ENCODE assay signal across 8 cellular contexts in genomic region chr5:142748568-142749249, GRCh38. TPM values are rescaled to one million over a fixed set of nuclear protein-coding genes. Genes with fewer than 3 reads are reported as not detected.
A peak's percentile ranks its signal among the peaks of the same experiment; 100 is the strongest.
DNase-seq lines count a peak whose midpoint lies in the region; ATAC-seq, FAIRE-seq and TF ChIP-seq lines count a peak whose summit lies in the region.

No MANE protein-coding gene starts in this region.

- TF ChIP-seq CTCF in CD8-positive, alpha-beta T cell (IDR thresholded peaks at IDR 0.05), result peak; percentile 66
- peak; percentile 51; the same call in 1 of the 2 replicates for TF ChIP-seq CTCF in WTC11 (IDR thresholded peaks at IDR 0.05)

- H3K27ac ChIP-seq in CD8-positive, alpha-beta T cell (ENCODE audit: low read depth, low read length), result no peak overlapping the region

- H3K4me1 Mint-ChIP-seq in CD8-positive, alpha-beta T cell (ENCODE audit: low read depth), result peaks cover 2% of the 10 kb centered on the region
- peaks cover 7% of the 10 kb centered on the region for H3K4me1 Mint-ChIP-seq in WTC11
- peaks cover 17 to 26% of the 10 kb centered on the region in 2 donors for H3K4me1 Mint-ChIP-seq in natural killer cell treated with Interleukin-12 subunit alpha and Interleukin-12 subunit beta and Interleukin-15 and Interleukin-18, amount 100 ng/mL, for 72 hours (ENCODE audit: low read depth in 2 of 2)

- no peaks in the 10 kb centered on the region for H3K9me3 Mint-ChIP-seq in CD8-positive, alpha-beta T cell
- H3K9me3 Mint-ChIP-seq in WTC11, result no peaks in the 10 kb centered on the region
- no peaks in the 10 kb centered on the region for H3K9me3 Mint-ChIP-seq in natural killer cell treated with Interleukin-12 subunit alpha and Interleukin-12 subunit beta and Interleukin-15 and Interleukin-18, amount 100 ng/mL, for 72 hours

- H3K27me3 Mint-ChIP-seq in CD8-positive, alpha-beta T cell (ENCODE audit: low read depth), result peaks cover 2% of the 10 kb centered on the region
- H3K27me3 Mint-ChIP-seq in WTC11 (ENCODE audit: low read depth), result no peaks in the 10 kb centered on the region
- no peaks in the 10 kb centered on the region for H3K27me3 Mint-ChIP-seq in natural killer cell treated with Interleukin-12 subunit alpha and Interleukin-12 subunit beta and Interleukin-15 and Interleukin-18, amount 100 ng/mL, for 72 hours

- FAIRE-seq in urothelium cell line (lab: Jason Lieb, UNC), result no peak

- no peaks in the 10 kb centered on the region for H3K36me3 ChIP-seq in CD8-positive, alpha-beta T cell (ENCODE audit: insufficient read depth, low read length)

- DNase-seq in CD8-positive, alpha-beta T cell, result peak; percentile 16 to 77 (median 51)
- peak; percentile 72 for DNase-seq in HT-29 (ENCODE audit: low spot score)
- peak; percentile 53 for DNase-seq in WTC11 (ENCODE audit: low spot score)
- DNase-seq in cerebellar nuclear complex (lab: John Stamatoyannopoulos, UW), result peak; percentile 18 to 20
- no peak for DNase-seq in natural killer cell treated with Interleukin-12 subunit alpha and Interleukin-12 subunit beta and Interleukin-15 and Interleukin-18, amount 100 ng/mL, for 72 hours (ENCODE audit: low spot score)
- peak; percentile 13 for DNase-seq in urothelium cell line (ENCODE audit: low spot score)
- DNase-seq in SHP77 treated with DMSO at 0.1 percent for 48 hours (lab: John Stamatoyannopoulos, UW), result no peak

- no peaks in the 10 kb centered on the region for H3K36me3 Mint-ChIP-seq in CD8-positive, alpha-beta T cell
- H3K36me3 Mint-ChIP-seq in WTC11, result peaks cover 11% of the 10 kb centered on the region
- no peaks in the 10 kb centered on the region for H3K36me3 Mint-ChIP-seq in natural killer cell treated with Interleukin-12 subunit alpha and Interleukin-12 subunit beta and Interleukin-15 and Interleukin-18, amount 100 ng/mL, for 72 hours

- H3K4me3 ChIP-seq in CD8-positive, alpha-beta T cell (ENCODE audit: low read depth, low read length), result no peak overlapping the region

- no peaks in the 10 kb centered on the region for H3K4me1 ChIP-seq in CD8-positive, alpha-beta T cell (ENCODE audit: insufficient read depth, low read length)

- intact Hi-C loops in CD8-positive, alpha-beta T cell (cut with DNase I, micrococcal nuclease), result loop anchor here (1.0 to 10.0 kb wide), 6 partner anchors 22 to 1076 kb away; partner anchors contain the start of gene ARHGAP26 (in 1 of the 2)

- H3K4me3 Mint-ChIP-seq in CD8-positive, alpha-beta T cell, result no peak overlapping the region
- H3K4me3 Mint-ChIP-seq in WTC11, result no peak overlapping the region
- peak overlapping the region; percentile 37 for H3K4me3 Mint-ChIP-seq in natural killer cell treated with Interleukin-12 subunit alpha and Interleukin-12 subunit beta and Interleukin-15 and Interleukin-18, amount 100 ng/mL, for 72 hours

- CTCF ChIA-PET in CD8-positive, alpha-beta T cell (lab: Charles Lee), result interaction anchor here (0.6 to 11.4 kb wide), 42 partner anchors 9 to 685 kb away, joined by 3 to 269 read pairs (median 6); partner anchors contain the start of gene ARHGAP26
- CTCF ChIA-PET in WTC11 (lab: Charles Lee), result interaction anchor here (0.6 to 5.3 kb wide), 36 partner anchors 11 to 1471 kb away, joined by 3 to 68 read pairs (median 5); partner anchors contain the start of gene ARHGAP26

- POLR2A ChIA-PET in CD8-positive, alpha-beta T cell (lab: Charles Lee), result interaction anchor here (0.6 to 1.4 kb wide), 6 partner anchors 22 to 134 kb away, joined by 3 to 6 read pairs (median 4); partner anchors contain the start of gene ARHGAP26
- POLR2A ChIA-PET in WTC11 (lab: Charles Lee), result no interaction called here

- ATAC-seq in CD8-positive, alpha-beta T cell, result peak; percentile 61
- ATAC-seq in WTC11, result peak; percentile 75
- peak; percentile 60 to 82 for ATAC-seq in natural killer cell treated with Interleukin-12 subunit alpha and Interleukin-12 subunit beta and Interleukin-15 and Interleukin-18, amount 100 ng/mL, for 72 hours
- ATAC-seq in HG03280 (IDR thresholded peaks at IDR 0.05; ENCODE audit: unreplicated experiment), result no peak

- H3K9me3 ChIP-seq in CD8-positive, alpha-beta T cell (ENCODE audit: low read length), result no peaks in the 10 kb centered on the region

- H3K27ac Mint-ChIP-seq in CD8-positive, alpha-beta T cell, result no peak overlapping the region
- H3K27ac Mint-ChIP-seq in WTC11, result no peak overlapping the region
- H3K27ac Mint-ChIP-seq in natural killer cell treated with Interleukin-12 subunit alpha and Interleukin-12 subunit beta and Interleukin-15 and Interleukin-18, amount 100 ng/mL, for 72 hours, result peak overlapping the region; percentile 22 to 72

- no peaks in the 10 kb centered on the region for H3K27me3 ChIP-seq in CD8-positive, alpha-beta T cell (ENCODE audit: insufficient read depth, low read length)

TF ChIP-seq in WTC11, 78 proteins besides CTCF, POLR2A, EP300 and RAD21:
- TF ChIP-seq E2F4 (CRISPR knock-in tag; IDR thresholded peaks at IDR 0.05; ENCODE audit: borderline replicate concordance, low read depth) (no peak), USF2 (CRISPR knock-in tag; IDR thresholded peaks at IDR 0.05) (no peak), NR2C2 (CRISPR knock-in tag; IDR thresholded peaks at IDR 0.05) (no peak), ZNF423 (CRISPR knock-in tag; IDR thresholded peaks at IDR 0.05) (no peak), JUN (CRISPR knock-in tag; IDR thresholded peaks at IDR 0.05) (no peak), CDX4 (CRISPR knock-in tag; IDR thresholded peaks at IDR 0.05; ENCODE audit: borderline replicate concordance) (no peak), FOXJ3 (CRISPR knock-in tag; IDR thresholded peaks at IDR 0.05; ENCODE audit: borderline replicate concordance) (no peak), USF1 (CRISPR knock-in tag; IDR thresholded peaks at IDR 0.05) (no peak), FOXK1 (CRISPR knock-in tag; IDR thresholded peaks at IDR 0.05) (no peak)

RNA-seq across cellular contexts. Expression of gene ARHGAP26, which starts 21.5 kb away (rescaled TPM):
- 10 to 100 TPM; 46.0 to 46.6 TPM for total RNA-seq in CD8-positive, alpha-beta T cell
- 13.0 and 19.6 TPM in 2 replicates for total RNA-seq in HT-29 (2014; rRNA removed; shearing (Covaris generic))
- 19.1 to 22.3 TPM (median 21.8 TPM) in 3 replicates for total RNA-seq in WTC11 (2021)
- total RNA-seq in natural killer cell treated with Interleukin-12 subunit alpha and Interleukin-12 subunit beta and Interleukin-15 and Interleukin-18, amount 100 ng/mL, for 72 hours, result 100 to 1,000 TPM; 109 to 110 TPM

Comparison
In these comparisons a context has a peak if more than half of its experiments do, and no peak if none do; other contexts are left out.
1. DNase-seq: peak in CD8-positive, alpha-beta T cell (7 of 7), HT-29 (single experiment), WTC11 (single experiment), cerebellar nuclear complex (2 of 2) and urothelium cell line (single experiment); none in natural killer cell treated with Interleukin-12 subunit alpha and Interleukin-12 subunit beta and Interleukin-15 and Interleukin-18, amount 100 ng/mL, for 72 hours (single experiment) and SHP77 treated with DMSO at 0.1 percent for 48 hours (single experiment).
2. H3K27ac Mint-ChIP-seq: peak in natural killer cell treated with Interleukin-12 subunit alpha and Interleukin-12 subunit beta and Interleukin-15 and Interleukin-18, amount 100 ng/mL, for 72 hours (2 of 2); none in CD8-positive, alpha-beta T cell (single experiment) and WTC11 (single experiment).